In genomic region chr18:63412949-63413348, GRCh38 we compare ENCODE assay signal across 19 cellular contexts. TPM values are rescaled to one million over a fixed set of nuclear protein-coding genes. Genes with fewer than 3 reads are reported as not detected.
DNase-seq lines count a peak whose midpoint lies in the region; ATAC-seq and TF ChIP-seq lines count a peak whose summit lies in the region.
"Had no signal": no experiment of that assay in that cellular context is flagged by ENCODE, and none has a peak within 500 bp of the region (broad histone marks: within the 10 kb centered on the region; RNA-seq: fewer than 3 reads in every experiment).

No MANE protein-coding gene starts in this region.

- H3K4me3 ChIP-seq in RWPE2 (ENCODE audit: severe bottlenecking), result no peak overlapping the region
- no peak overlapping the region for H3K4me3 ChIP-seq in naive thymus-derived CD4-positive, alpha-beta T cell (ENCODE audit: low read length)
- H3K4me3 ChIP-seq: K562 had no signal

- DNase-seq in activated T-cell treated with anti-CD3 and anti-CD28 coated beads, Interleukin-2, amount 50 U/mL, for 72 hours, result no peak
- DNase-seq in activated T-cell treated with anti-CD3 and anti-CD28 coated beads, Interleukin-2, amount 50 U/mL, for 48 hours, result no peak
- DNase-seq in ELR (ENCODE audit: low read depth) (peak; percentile 25), RWPE2 (ENCODE audit: low spot score) (no peak), endothelial cell (ENCODE audit: low spot score) (no peak), posterior cingulate gyrus (no peak)
- no peak for DNase-seq in naive thymus-derived CD4-positive, alpha-beta T cell
- DNase-seq: CD4-positive, CD25-positive, alpha-beta regulatory T cell; COR-L47; DMS79; H7; NCI-H1092; NCI-H1436; NCI-H187 treated with DMSO at 0.1 percent for 48 hours; NCI-H748 treated with DMSO at 0.1 percent for 48 hours had no signal

- no peaks in the 10 kb centered on the region for H3K27me3 ChIP-seq in RWPE2 (ENCODE audit: insufficient read depth, poor library complexity, severe bottlenecking)
- H3K27me3 ChIP-seq in naive thymus-derived CD4-positive, alpha-beta T cell (ENCODE audit: control insufficient read depth in 2 of 2, insufficient read depth in 2 of 2, low read length in 2 of 2), result no peaks in the 10 kb centered on the region

- peaks cover 4 to 14% of the 10 kb centered on the region in 2 donors for H3K36me3 Mint-ChIP-seq in activated T-cell treated with anti-CD3 and anti-CD28 coated beads, Interleukin-2, amount 50 U/mL, for 72 hours (ENCODE audit: insufficient read depth in 2 of 2)
- peaks cover 8% of the 10 kb centered on the region for H3K36me3 Mint-ChIP-seq in endothelial cell (ENCODE audit: low read depth, unreplicated experiment)
- H3K36me3 Mint-ChIP-seq in naive thymus-derived CD4-positive, alpha-beta T cell, result peaks cover 3 to 35% (median 11%) of the 10 kb centered on the region in 5 donors

- TF ChIP-seq CTCF in RWPE2 (IDR thresholded peaks at IDR 0.05; ENCODE audit: poor library complexity, severe bottlenecking) (no peak), endothelial cell (IDR thresholded peaks at IDR 0.05; ENCODE audit: unreplicated experiment) (no peak)

- no peaks in the 10 kb centered on the region for H3K9me3 ChIP-seq in RWPE2 (ENCODE audit: severe bottlenecking)
- no peaks in the 10 kb centered on the region for H3K9me3 ChIP-seq in naive thymus-derived CD4-positive, alpha-beta T cell (ENCODE audit: control insufficient read depth in 2 of 3, low read length in 3 of 3)

- H3K36me3 ChIP-seq in RWPE2 (ENCODE audit: low read depth), result peaks cover 59% of the 10 kb centered on the region
- peaks cover 12 to 56% (median 23%) of the 10 kb centered on the region in 3 experiments for H3K36me3 ChIP-seq in naive thymus-derived CD4-positive, alpha-beta T cell (ENCODE audit: control insufficient read depth in 2 of 3, insufficient read depth in 3 of 3, low read length in 3 of 3)

- H3K27ac Mint-ChIP-seq in activated T-cell treated with anti-CD3 and anti-CD28 coated beads, Interleukin-2, amount 50 U/mL, for 72 hours, result peak overlapping the region; percentile 45
- H3K27ac Mint-ChIP-seq in endothelial cell (ENCODE audit: unreplicated experiment), result peak overlapping the region; percentile 27
- no peak overlapping the region for H3K27ac Mint-ChIP-seq in naive thymus-derived CD4-positive, alpha-beta T cell

- peaks cover 45% of the 10 kb centered on the region for H3K4me1 Mint-ChIP-seq in activated T-cell treated with anti-CD3 and anti-CD28 coated beads, Interleukin-2, amount 50 U/mL, for 72 hours (ENCODE audit: low read depth)
- no peaks in the 10 kb centered on the region for H3K4me1 Mint-ChIP-seq in endothelial cell (ENCODE audit: unreplicated experiment)
- H3K4me1 Mint-ChIP-seq in naive thymus-derived CD4-positive, alpha-beta T cell, result peaks cover 19 to 64% (median 46%) of the 10 kb centered on the region in 7 donors

- no peaks in the 10 kb centered on the region for H3K9me3 Mint-ChIP-seq in activated T-cell treated with anti-CD3 and anti-CD28 coated beads, Interleukin-2, amount 50 U/mL, for 72 hours
- H3K9me3 Mint-ChIP-seq in endothelial cell (ENCODE audit: unreplicated experiment), result no peaks in the 10 kb centered on the region
- no peaks in the 10 kb centered on the region for H3K9me3 Mint-ChIP-seq in naive thymus-derived CD4-positive, alpha-beta T cell
- H3K9me3 Mint-ChIP-seq: CD4-positive, CD25-positive, alpha-beta regulatory T cell had no signal

- POLR2A ChIA-PET in naive thymus-derived CD4-positive, alpha-beta T cell (lab: Charles Lee), result interaction anchor here (1.1 kb wide), 1 partner anchor 9 kb away, joined by 3 read pairs; the partner anchor contains the start of gene VPS4B

- ATAC-seq in activated T-cell treated with anti-CD3 and anti-CD28 coated beads, Interleukin-2, amount 50 U/mL, for 72 hours (replicated peaks in 1 of 2), result no peak
- ATAC-seq in RWPE2 (ENCODE audit: low read depth) (no peak), HG03135 (IDR thresholded peaks at IDR 0.05; ENCODE audit: unreplicated experiment) (no peak)
- ATAC-seq in naive thymus-derived CD4-positive, alpha-beta T cell, result no peak
- ATAC-seq: HepG2, K562 had no signal

- CTCF ChIA-PET in naive thymus-derived CD4-positive, alpha-beta T cell (lab: Charles Lee), result no interaction called here

- peak overlapping the region; percentile 86 for H3K27ac ChIP-seq in RWPE2 (ENCODE audit: poor library complexity, severe bottlenecking)
- no peak overlapping the region for H3K27ac ChIP-seq in naive thymus-derived CD4-positive, alpha-beta T cell (ENCODE audit: low read depth, low read length)
- H3K27ac ChIP-seq: HL-60 had no signal

- peaks cover 41% of the 10 kb centered on the region for H3K4me1 ChIP-seq in RWPE2 (ENCODE audit: insufficient read depth, poor library complexity, severe bottlenecking)
- peaks cover 9 to 20% of the 10 kb centered on the region in 2 donors for H3K4me1 ChIP-seq in naive thymus-derived CD4-positive, alpha-beta T cell (ENCODE audit: control insufficient read depth in 2 of 2, insufficient read depth in 2 of 2, low read length in 2 of 2)

- intact Hi-C loops in naive thymus-derived CD4-positive, alpha-beta T cell (cut with micrococcal nuclease), result no loop called here
- intact Hi-C loops in posterior cingulate gyrus (cut with DNase I), result no loop called here

- no peaks in the 10 kb centered on the region for H3K27me3 Mint-ChIP-seq in activated T-cell treated with anti-CD3 and anti-CD28 coated beads, Interleukin-2, amount 50 U/mL, for 72 hours (ENCODE audit: low read depth)
- H3K27me3 Mint-ChIP-seq in endothelial cell (ENCODE audit: unreplicated experiment), result no peaks in the 10 kb centered on the region
- no peaks in the 10 kb centered on the region for H3K27me3 Mint-ChIP-seq in naive thymus-derived CD4-positive, alpha-beta T cell
- H3K27me3 Mint-ChIP-seq: CD4-positive, CD25-positive, alpha-beta regulatory T cell had no signal

- no peak overlapping the region for H3K4me3 Mint-ChIP-seq in activated T-cell treated with anti-CD3 and anti-CD28 coated beads, Interleukin-2, amount 50 U/mL, for 72 hours
- H3K4me3 Mint-ChIP-seq in endothelial cell (ENCODE audit: unreplicated experiment), result no peak overlapping the region
- H3K4me3 Mint-ChIP-seq in naive thymus-derived CD4-positive, alpha-beta T cell, result peak overlapping the region in 3 of 10 donors; percentile 4 to 10 (median 6)

RNA-seq across cellular contexts. Expression of gene VPS4B, which starts 9.3 kb away (rescaled TPM):
- 10 to 100 TPM; 70.8 to 75.5 TPM for total RNA-seq in activated T-cell treated with anti-CD3 and anti-CD28 coated beads, Interleukin-2, amount 50 U/mL, for 72 hours
- 43.1 TPM for total RNA-seq in endothelial cell (ENCODE audit: unreplicated experiment)
- 10 to 100 TPM; 48.2 to 84.6 (median 74.9) TPM for total RNA-seq in naive thymus-derived CD4-positive, alpha-beta T cell
- 10 to 100 TPM; 47.4 to 49.5 TPM for polyA plus RNA-seq in naive thymus-derived CD4-positive, alpha-beta T cell

RNA-seq across cellular contexts. Expression of gene KDSR, which starts 45.9 kb away (rescaled TPM):
- total RNA-seq in activated T-cell treated with anti-CD3 and anti-CD28 coated beads, Interleukin-2, amount 50 U/mL, for 72 hours, result 10 to 100 TPM; 69.6 to 81.0 TPM
- total RNA-seq in endothelial cell (ENCODE audit: unreplicated experiment), result 23.9 TPM
- total RNA-seq in naive thymus-derived CD4-positive, alpha-beta T cell, result 10 to 100 TPM; 24.4 to 57.9 (median 46.9) TPM
- polyA plus RNA-seq in naive thymus-derived CD4-positive, alpha-beta T cell, result 10 to 100 TPM; 58.3 to 62.4 TPM

Comparison
In these comparisons a context has a peak if more than half of its experiments do, and no peak if none do; other contexts are left out.
1. H3K27ac Mint-ChIP-seq: peak in activated T-cell treated with anti-CD3 and anti-CD28 coated beads, Interleukin-2, amount 50 U/mL, for 72 hours (single experiment) and endothelial cell (single experiment); none in naive thymus-derived CD4-positive, alpha-beta T cell (0 of 9).